In the genomic region with DNA sequence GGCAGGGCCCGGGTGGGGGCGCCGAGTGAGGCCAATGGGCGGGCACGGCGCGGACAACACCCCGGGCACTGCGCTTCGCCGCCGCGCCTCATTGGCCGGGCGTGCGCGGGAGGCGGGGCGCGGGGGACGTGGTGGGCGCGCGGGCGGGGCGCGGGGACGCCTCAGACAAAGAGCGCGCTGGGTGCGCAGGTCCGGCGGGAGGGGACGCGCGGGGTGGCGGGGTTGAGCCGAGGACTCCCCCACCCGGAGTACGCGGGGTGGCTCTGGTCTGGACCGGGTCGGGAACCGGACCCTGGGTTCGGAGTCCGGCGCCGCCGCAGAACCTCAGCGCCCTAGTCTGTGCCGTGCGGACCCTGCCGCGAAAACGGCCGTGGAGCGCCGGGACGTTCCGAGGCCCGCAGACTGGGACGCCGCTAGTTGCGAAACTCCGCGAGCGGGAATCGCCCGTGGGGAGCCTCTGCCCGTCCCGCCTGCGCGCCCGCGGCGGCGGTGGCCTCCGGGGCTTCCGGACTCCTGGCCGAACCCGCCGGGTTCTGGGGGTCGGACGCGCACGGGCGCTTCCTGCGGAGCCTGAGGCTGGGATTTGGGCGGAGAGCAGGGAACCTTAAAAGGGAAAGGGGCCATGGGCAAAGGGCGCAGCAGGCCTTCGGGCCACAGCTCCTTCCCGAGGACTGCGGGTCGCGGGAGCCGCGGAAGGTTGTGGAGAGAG, we compare ENCODE assay signal across 8 cellular contexts. TPM values are rescaled to one million over a fixed set of nuclear protein-coding genes. Genes with fewer than 3 reads are reported as not detected.
DNase-seq lines count a peak whose midpoint lies in the region; ATAC-seq and TF ChIP-seq lines count a peak whose summit lies in the region.

No MANE protein-coding gene starts in this region.

- no peaks in the 10 kb centered on the region for H3K9me3 Mint-ChIP-seq in activated CD4-positive, alpha-beta T cell treated with anti-CD3 and anti-CD28 coated beads for 36 hours (ENCODE audit: low read depth)

- POLR2A ChIA-PET in activated CD4-positive, alpha-beta T cell treated with anti-CD3 and anti-CD28 coated beads for 36 hours (lab: Charles Lee), result interaction anchor here (0.7 kb wide), 2 partner anchors 84 to 93 kb away, joined by 3 read pairs; no protein-coding TSS in a partner anchor

- peak overlapping the region; percentile 63 for H3K4me3 Mint-ChIP-seq in activated CD4-positive, alpha-beta T cell treated with anti-CD3 and anti-CD28 coated beads for 36 hours

- TF ChIP-seq CTCF in AG10803 (conservative IDR thresholded peaks at IDR 0.05; ENCODE audit: low read length), result no peak

- H3K27ac ChIP-seq in cingulate gyrus (ENCODE audit: low read depth, low read length), result peak overlapping the region; percentile 75

- CTCF ChIA-PET in activated CD4-positive, alpha-beta T cell treated with anti-CD3 and anti-CD28 coated beads for 36 hours (lab: Charles Lee), result no interaction called here

- peak; percentile 78 for DNase-seq in AG10803 (ENCODE audit: low read depth)
- DNase-seq in NCI-H446 (lab: John Stamatoyannopoulos, UW), result peak; percentile 80 to 95
- DNase-seq in activated CD4-positive, alpha-beta T cell treated with anti-CD3 and anti-CD28 coated beads for 36 hours, result peak; percentile 80
- peak; percentile 81 to 90 for DNase-seq in left colon
- peak; percentile 20 to 45 for DNase-seq in stimulated activated CD4-positive, alpha-beta T cell treated with anti-CD3 and anti-CD28 coated beads, Interleukin-1b, Interleukin-23, amount 100 ng/mL, for 1 hour (ENCODE audit: low read depth in 2 of 2)

- peaks cover 14% of the 10 kb centered on the region for H3K27me3 Mint-ChIP-seq in activated CD4-positive, alpha-beta T cell treated with anti-CD3 and anti-CD28 coated beads for 36 hours

- H3K27ac Mint-ChIP-seq in activated CD4-positive, alpha-beta T cell treated with anti-CD3 and anti-CD28 coated beads for 36 hours, result no peak overlapping the region

- no peaks in the 10 kb centered on the region for H3K36me3 Mint-ChIP-seq in activated CD4-positive, alpha-beta T cell treated with anti-CD3 and anti-CD28 coated beads for 36 hours (ENCODE audit: low read depth)

- peak; percentile 90 for ATAC-seq in GM19025 (IDR thresholded peaks at IDR 0.05; ENCODE audit: low read depth, unreplicated experiment)
- peak; percentile 88 for ATAC-seq in HG03175 (IDR thresholded peaks at IDR 0.05; ENCODE audit: unreplicated experiment)
- peak; percentile 90 for ATAC-seq in activated CD4-positive, alpha-beta T cell treated with anti-CD3 and anti-CD28 coated beads for 36 hours
- peak; percentile 86 for ATAC-seq in left colon

- H3K4me1 Mint-ChIP-seq in activated CD4-positive, alpha-beta T cell treated with anti-CD3 and anti-CD28 coated beads for 36 hours, result peaks cover 7% of the 10 kb centered on the region

- intact Hi-C loops in activated CD4-positive, alpha-beta T cell treated with anti-CD3 and anti-CD28 coated beads for 36 hours (cut with DNase I, micrococcal nuclease), result loop anchor here (1.0 to 2.0 kb wide), 3 partner anchors 21 to 335 kb away; a partner anchor contains a TSS
- intact Hi-C loops in left colon (cut with DNase I, micrococcal nuclease), result loop anchor here in 1 of 2 donors (5.0 kb wide), 1 partner anchor 71 kb away; a partner anchor contains a TSS

- H3K4me3 ChIP-seq in AG10803 (ENCODE audit: low read length), result peak overlapping the region; percentile 75

RNA-seq across cellular contexts. Expression of a gene that starts 0.4 kb away (rescaled TPM):
- total RNA-seq in activated CD4-positive, alpha-beta T cell treated with anti-CD3 and anti-CD28 coated beads for 36 hours, result 1 to 10 TPM; 5.4 to 5.8 TPM
- 10 to 100 TPM; 21.9 to 27.8 TPM for total RNA-seq in left colon

RNA-seq across cellular contexts. Expression of a gene that starts 16.5 kb away (rescaled TPM):
- not detected for total RNA-seq in activated CD4-positive, alpha-beta T cell treated with anti-CD3 and anti-CD28 coated beads for 36 hours
- total RNA-seq in left colon, result under 1 TPM in 1 of 2 donors, not detected in 1; 0.28 TPM

Comparison
In these comparisons a context has a peak if more than half of its experiments do, and no peak if none do; other contexts are left out.
1. Peak in every context shown above with its lines: DNase-seq, ATAC-seq, H3K4me3 ChIP-seq and H3K27ac ChIP-seq.
2. DNase-seq: peak in every context shown above with its lines; median percentile 88 in NCI-H446; 86 in left colon; 80 in activated CD4-positive, alpha-beta T cell treated with anti-CD3 and anti-CD28 coated beads for 36 hours; 78 in AG10803; 32 in stimulated activated CD4-positive, alpha-beta T cell treated with anti-CD3 and anti-CD28 coated beads, Interleukin-1b, Interleukin-23, amount 100 ng/mL, for 1 hour.